In genomic region chr9:115657695-115658094, GRCh38 we compare ENCODE assay signal across 25 cellular contexts.
DNase-seq lines count a peak whose midpoint lies in the region; ATAC-seq and TF ChIP-seq lines count a peak whose summit lies in the region.
"Had no signal": no experiment of that assay in that cellular context is flagged by ENCODE, and none has a peak within 500 bp of the region (broad histone marks: within the 10 kb centered on the region; RNA-seq: fewer than 3 reads in every experiment).

No MANE protein-coding gene starts in this region.

- no peaks in the 10 kb centered on the region for H3K36me3 Mint-ChIP-seq in osteocyte (ENCODE audit: unreplicated experiment)
- H3K36me3 Mint-ChIP-seq: CD14-positive monocyte; CD4-positive, alpha-beta memory T cell; CD4-positive, CD25-positive, alpha-beta regulatory T cell; CD8-positive, alpha-beta memory T cell had no signal

- peaks cover 36% of the 10 kb centered on the region for H3K4me1 Mint-ChIP-seq in osteocyte (ENCODE audit: unreplicated experiment)
- H3K4me1 Mint-ChIP-seq: CD14-positive monocyte; CD4-positive, alpha-beta memory T cell; CD4-positive, CD25-positive, alpha-beta regulatory T cell; CD8-positive, alpha-beta memory T cell had no signal

- H3K79me2 ChIP-seq in SK-N-SH (ENCODE audit: insufficient read depth): no peaks in the 10 kb centered on the region
- H3K79me2 ChIP-seq in PC-3 (ENCODE audit: low read length): no peaks in the 10 kb centered on the region

- ATAC-seq in SK-N-SH treated with all-trans-retinoic acid at 6 μM for 48 hours (no peak), PC-3 (peak; percentile 71), HG03378 (IDR thresholded peaks at IDR 0.05; ENCODE audit: unreplicated experiment) (no peak)
- ATAC-seq: A549, GM12878 had no signal

- H3K4me2 ChIP-seq in SK-N-SH (no peak overlapping the region), PC-3 (ENCODE audit: low read length) (no peak overlapping the region)
- H3K4me2 ChIP-seq: A549, BLaER1 had no signal

- TF ChIP-seq EP300 in SK-N-SH (IDR thresholded peaks at IDR 0.05; ENCODE audit: borderline replicate concordance in 1 of 2, low read depth in 1 of 2, low read length in 1 of 2): no peak

- no peaks in the 10 kb centered on the region for H3K9me3 Mint-ChIP-seq in osteocyte (ENCODE audit: unreplicated experiment)
- H3K9me3 Mint-ChIP-seq: CD4-positive, alpha-beta memory T cell; CD8-positive, alpha-beta memory T cell had no signal

- BruUV-seq in PC-3 (replicated peaks; lab: Mats Ljungman, UMichigan): no TSS peak

- H3K27me3 ChIP-seq in SK-N-SH (ENCODE audit: insufficient read depth): no peaks in the 10 kb centered on the region
- H3K27me3 ChIP-seq in PC-3 (ENCODE audit: low read length): no peaks in the 10 kb centered on the region
- H3K27me3 ChIP-seq: BE2C, BLaER1 had no signal

- CTCF ChIA-PET in SK-N-SH (lab: Yijun Ruan, JAX) (no interaction called here), PC-3 (lab: Charles Lee) (no interaction called here)

- no peaks in the 10 kb centered on the region for H3K27me3 Mint-ChIP-seq in osteocyte (ENCODE audit: unreplicated experiment)
- H3K27me3 Mint-ChIP-seq: CD4-positive, CD25-positive, alpha-beta regulatory T cell had no signal

- no peaks in the 10 kb centered on the region; a peak in 1 of 4 replicates for H3K4me1 ChIP-seq in SK-N-SH (ENCODE audit: control insufficient read depth in 1 of 2, insufficient read depth in 2 of 2, low read depth in 1 of 2, low read length in 1 of 2)
- H3K4me1 ChIP-seq in PC-3 (ENCODE audit: insufficient read depth, low read length): no peaks in the 10 kb centered on the region
- H3K4me1 ChIP-seq: A549, BE2C, BLaER1 had no signal

- H3K4me3 Mint-ChIP-seq in osteocyte (ENCODE audit: unreplicated experiment): no peak overlapping the region
- H3K4me3 Mint-ChIP-seq: CD14-positive monocyte; CD4-positive, alpha-beta memory T cell; CD4-positive, CD25-positive, alpha-beta regulatory T cell; CD8-positive, alpha-beta memory T cell had no signal

- H3K36me3 ChIP-seq in SK-N-SH (replicated peaks in 1 of 2; ENCODE audit: control insufficient read depth in 1 of 2, insufficient read depth in 2 of 2, low read length in 1 of 2) (no peaks in the 10 kb centered on the region), PC-3 (ENCODE audit: low read depth, low read length) (no peaks in the 10 kb centered on the region)
- H3K36me3 ChIP-seq: BE2C, BLaER1 had no signal

- H3K4me3 ChIP-seq in SK-N-SH (ENCODE audit: low read depth in 2 of 2, low read length in 1 of 2): no peak overlapping the region
- H3K4me3 ChIP-seq in PC-3 (ENCODE audit: low read length): no peak overlapping the region
- H3K4me3 ChIP-seq: A549, BLaER1, GM12878 had no signal

- H3K9me2 ChIP-seq in SK-N-SH: no peaks in the 10 kb centered on the region
- H3K9me2 ChIP-seq in PC-3 (replicated peaks; ENCODE audit: low read length): no peaks in the 10 kb centered on the region

- no peak overlapping the region for H3K27ac ChIP-seq in SK-N-SH (ENCODE audit: low read depth in 2 of 2, low read length in 1 of 2)
- no peak overlapping the region for H3K27ac ChIP-seq in PC-3 (ENCODE audit: low read length)
- H3K27ac ChIP-seq: 22Rv1, A549, BLaER1 had no signal

- no peak for TF ChIP-seq RAD21 in SK-N-SH (IDR thresholded peaks at IDR 0.05; ENCODE audit: low read length)

- H2AFZ ChIP-seq in SK-N-SH (ENCODE audit: low read depth): 0 out of 2 replicates have a peak overlapping the region, but pooled peaks have one; percentile 27
- no peak overlapping the region for H2AFZ ChIP-seq in PC-3 (ENCODE audit: low read length)

- H3K9me3 ChIP-seq in SK-N-SH: no peaks in the 10 kb centered on the region
- H3K9me3 ChIP-seq in PC-3 (ENCODE audit: low read length): no peaks in the 10 kb centered on the region
- H3K9me3 ChIP-seq: A549, BE2C, BLaER1 had no signal

- POLR2A ChIA-PET in SK-N-SH (lab: Yijun Ruan, JAX): no interaction called here
- POLR2A ChIA-PET in PC-3 (lab: Charles Lee; ENCODE audit: unreplicated experiment): no interaction called here

- H3K9ac ChIP-seq in SK-N-SH (no peak overlapping the region), PC-3 (ENCODE audit: low read length) (no peak overlapping the region)
- H3K9ac ChIP-seq: BLaER1 had no signal

- no peak for TF ChIP-seq CTCF in SK-N-SH (IDR thresholded peaks at IDR 0.05)
- no peak for TF ChIP-seq CTCF in PC-3 (conservative IDR thresholded peaks at IDR 0.05; ENCODE audit: low read depth, low read length)
- no peak for TF ChIP-seq CTCF in osteocyte (IDR thresholded peaks at IDR 0.05)

- peak overlapping the region; percentile 56 for H3K27ac Mint-ChIP-seq in osteocyte (ENCODE audit: unreplicated experiment)
- H3K27ac Mint-ChIP-seq: CD14-positive monocyte; CD4-positive, alpha-beta memory T cell; CD4-positive, CD25-positive, alpha-beta regulatory T cell; CD8-positive, alpha-beta memory T cell had no signal

- H3F3A ChIP-seq in SK-N-SH (replicated peaks; ENCODE audit: insufficient read depth) (peaks cover 9% of the 10 kb centered on the region), PC-3 (ENCODE audit: low read length, unreplicated experiment) (no peaks in the 10 kb centered on the region)

- DNase-seq in SK-N-SH (no peak), PC-3 (no peak), osteocyte (ENCODE audit: extremely low spot score, unreplicated experiment) (no peak), Ammon's horn (ENCODE audit: low spot score) (no peak)
- DNase-seq: AML-193; BE2C; C1 segment of cervical spinal cord; CD4-positive, alpha-beta memory T cell; CD4-positive, CD25-positive, alpha-beta regulatory T cell; CD8-positive, alpha-beta memory T cell; COR-L47; DMS 273 treated with DMSO at 0.1 percent for 48 hours; DMS153; DMS53; DMS79; DND-41; EL; GDM1 had no signal

- WGBS in SK-N-SH (ENCODE audit: low lambda C conversion rate): 74% methylated on average over 2 of the region's 2 CpGs

- H4K20me1 ChIP-seq in SK-N-SH (ENCODE audit: insufficient read depth): no peaks in the 10 kb centered on the region
- H4K20me1 ChIP-seq in PC-3 (ENCODE audit: low read length): no peaks in the 10 kb centered on the region
- H4K20me1 ChIP-seq: BLaER1 had no signal

- intact Hi-C loops in PC-3 (cut with micrococcal nuclease): loop anchor here (5.0 kb wide), 2 partner anchors 50 to 65 kb away; no protein-coding TSS in a partner anchor

TF ChIP-seq in SK-N-SH, 30 proteins besides CTCF, POLR2A, EP300 and RAD21 (continues in another document):
- TF ChIP-seq RXRA (IDR thresholded peaks at IDR 0.05; ENCODE audit: borderline replicate concordance, low read depth) (no peak), FOXM1 (IDR thresholded peaks at IDR 0.05; ENCODE audit: low read depth) (no peak), CHD2 (IDR thresholded peaks at IDR 0.05; ENCODE audit: low read length, partially characterized antibody) (no peak), EZH2phosphoT487 (IDR thresholded peaks at IDR 0.05; ENCODE audit: borderline replicate concordance, low read depth) (no peak)

TF ChIP-seq in SK-N-SH treated with all-trans-retinoic acid at 6 μM for 48 hours, 23 proteins besides CTCF, POLR2A, EP300 and RAD21:
- no peak for TF ChIP-seq PATZ1 (CRISPR knock-in tag; IDR thresholded peaks at IDR 0.05; ENCODE audit: borderline replicate concordance)
- no peak for TF ChIP-seq ESRRG (CRISPR knock-in tag; IDR thresholded peaks at IDR 0.05)
- TF ChIP-seq CREB5 (CRISPR knock-in tag; IDR thresholded peaks at IDR 0.05; ENCODE audit: low read depth): no peak
- no peak for TF ChIP-seq ZFP30 (CRISPR knock-in tag; IDR thresholded peaks at IDR 0.05)
- TF ChIP-seq ZNF565 (CRISPR knock-in tag; conservative IDR thresholded peaks at IDR 0.05; ENCODE audit: low read depth): no peak
